Comparison of ENCODE assay signal across 8 cellular contexts in genomic region chr3:65170357-65171090, GRCh38.
A peak's percentile ranks its signal among the peaks of the same experiment; 100 is the strongest.
DNase-seq lines count a peak whose midpoint lies in the region; ATAC-seq and TF ChIP-seq lines count a peak whose summit lies in the region.

No MANE protein-coding gene starts in this region.

- H3K27me3 ChIP-seq in Loucy (ENCODE audit: insufficient read depth, low read length, poor library complexity, severe bottlenecking) (no peaks in the 10 kb centered on the region), duodenal mucosa (ENCODE audit: control insufficient read depth in 1 of 2, insufficient read depth in 2 of 2, low read length in 2 of 2) (no peaks in the 10 kb centered on the region), aorta (ENCODE audit: control insufficient read depth in 1 of 2, insufficient read depth in 2 of 2, low read length in 1 of 2) (no peaks in the 10 kb centered on the region)

- H3K79me2 ChIP-seq in Loucy (ENCODE audit: insufficient read depth, low read length): no peaks in the 10 kb centered on the region

- DNase-seq in A172 (ENCODE audit: low spot score) (peak; percentile 26), lung microvascular endothelial cell (ENCODE audit: low read depth in 2 of 2) (peak; percentile 83 to 93), aorta (peak; percentile 94 to 97), HT-29 (ENCODE audit: low spot score) (no peak), NCI-H1105 (lab: John Stamatoyannopoulos, UW) (no peak)
- no peak for DNase-seq in activated CD8-positive, alpha-beta memory T cell treated with anti-CD3 and anti-CD28 coated beads, Interleukin-2, amount 10 ng/mL, durations not matched to agents 7 days and 5 days

- H3K36me3 ChIP-seq in Loucy (ENCODE audit: insufficient read depth, low read length) (no peaks in the 10 kb centered on the region), duodenal mucosa (ENCODE audit: control insufficient read depth in 1 of 2, insufficient read depth in 2 of 2, low read length in 2 of 2) (no peaks in the 10 kb centered on the region), aorta (ENCODE audit: control insufficient read depth in 1 of 2, insufficient read depth in 2 of 2, low read length in 1 of 2) (no peaks in the 10 kb centered on the region)

- no peak overlapping the region for H3K27ac Mint-ChIP-seq in activated CD8-positive, alpha-beta memory T cell treated with anti-CD3 and anti-CD28 coated beads, Interleukin-2, amount 10 ng/mL, durations not matched to agents 7 days and 5 days

- H3K9me3 ChIP-seq in Loucy (ENCODE audit: insufficient read depth, low read depth, low read length) (no peaks in the 10 kb centered on the region), duodenal mucosa (ENCODE audit: control insufficient read depth in 1 of 2, low read length in 2 of 2) (no peaks in the 10 kb centered on the region), aorta (ENCODE audit: control insufficient read depth, low read length) (no peaks in the 10 kb centered on the region)

- H3K27ac ChIP-seq in duodenal mucosa (ENCODE audit: low read depth, low read length): peak overlapping the region; percentile 5
- H3K27ac ChIP-seq in aorta (ENCODE audit: low read depth in 1 of 2, low read length in 2 of 2): peak overlapping the region in 1 of 2 donors; percentile 67

- no peak overlapping the region for H3K4me3 ChIP-seq in Loucy (ENCODE audit: low read length, poor library complexity, severe bottlenecking)
- no peak overlapping the region for H3K4me3 ChIP-seq in duodenal mucosa (ENCODE audit: low read depth in 1 of 2, low read length in 2 of 2)
- H3K4me3 ChIP-seq in aorta (ENCODE audit: low read length in 2 of 2): no peak overlapping the region

- H3K4me2 ChIP-seq in Loucy (ENCODE audit: low read depth, low read length, poor library complexity, severe bottlenecking): no peak overlapping the region

- H3K4me1 ChIP-seq in Loucy (ENCODE audit: insufficient read depth, low read length, poor library complexity, severe bottlenecking) (no peaks in the 10 kb centered on the region), duodenal mucosa (ENCODE audit: control insufficient read depth in 1 of 2, insufficient read depth in 2 of 2, low read length in 2 of 2) (no peaks in the 10 kb centered on the region), aorta (ENCODE audit: control insufficient read depth in 1 of 2, insufficient read depth in 2 of 2, low read length in 2 of 2) (no peaks in the 10 kb centered on the region)

- TF ChIP-seq CTCF in Loucy (conservative IDR thresholded peaks at IDR 0.05; ENCODE audit: low read length): peak; percentile 56

- intact Hi-C loops in aorta (cut with DNase I): loop anchor here in 1 of 2 donors (5.0 kb wide), 1 partner anchor 483 kb away; the partner anchor contains the start of gene ADAMTS9

- peaks cover 7% of the 10 kb centered on the region for H3K9me3 Mint-ChIP-seq in activated CD8-positive, alpha-beta memory T cell treated with anti-CD3 and anti-CD28 coated beads, Interleukin-2, amount 10 ng/mL, durations not matched to agents 7 days and 5 days (ENCODE audit: low read depth)

- H2AFZ ChIP-seq in Loucy (ENCODE audit: low read length): no peak overlapping the region

- 3 to 5% methylated on average over 12 of the region's 12 CpGs for WGBS in aorta, 2 donors

- H3F3A ChIP-seq in Loucy (ENCODE audit: low read depth): no peaks in the 10 kb centered on the region

- no peaks in the 10 kb centered on the region for H3K27me3 Mint-ChIP-seq in activated CD8-positive, alpha-beta memory T cell treated with anti-CD3 and anti-CD28 coated beads, Interleukin-2, amount 10 ng/mL, durations not matched to agents 7 days and 5 days

- CTCF ChIA-PET in activated CD8-positive, alpha-beta memory T cell treated with anti-CD3 and anti-CD28 coated beads, Interleukin-2, amount 10 ng/mL, durations not matched to agents 7 days and 5 days (lab: Charles Lee): no interaction called here

- no peaks in the 10 kb centered on the region for H4K20me1 ChIP-seq in Loucy (ENCODE audit: insufficient read depth, low read length, poor library complexity, severe bottlenecking)

- no peaks in the 10 kb centered on the region for H3K4me1 Mint-ChIP-seq in activated CD8-positive, alpha-beta memory T cell treated with anti-CD3 and anti-CD28 coated beads, Interleukin-2, amount 10 ng/mL, durations not matched to agents 7 days and 5 days

- H3K36me3 Mint-ChIP-seq in activated CD8-positive, alpha-beta memory T cell treated with anti-CD3 and anti-CD28 coated beads, Interleukin-2, amount 10 ng/mL, durations not matched to agents 7 days and 5 days: no peaks in the 10 kb centered on the region

- H3K4me3 Mint-ChIP-seq in activated CD8-positive, alpha-beta memory T cell treated with anti-CD3 and anti-CD28 coated beads, Interleukin-2, amount 10 ng/mL, durations not matched to agents 7 days and 5 days: no peak overlapping the region

- H3K9ac ChIP-seq in Loucy (ENCODE audit: low read depth, low read length, poor library complexity, severe bottlenecking) (no peak overlapping the region), duodenal mucosa (ENCODE audit: low read depth in 1 of 2, low read length in 2 of 2) (no peak overlapping the region)

- peak; percentile 91 for ATAC-seq in aorta (ENCODE audit: low FRiP score)
- ATAC-seq in activated CD8-positive, alpha-beta memory T cell treated with anti-CD3 and anti-CD28 coated beads, Interleukin-2, amount 10 ng/mL, durations not matched to agents 7 days and 5 days: no peak

- no peaks in the 10 kb centered on the region for H3K9me2 ChIP-seq in Loucy (replicated peaks; ENCODE audit: low read depth, low read length)

Comparison
In these comparisons a context has a peak if more than half of its experiments do, and no peak if none do; other contexts are left out.
1. DNase-seq: peak in A172 (single experiment), lung microvascular endothelial cell (2 of 2) and aorta (2 of 2); none in HT-29 (single experiment), NCI-H1105 (single experiment) and activated CD8-positive, alpha-beta memory T cell treated with anti-CD3 and anti-CD28 coated beads, Interleukin-2, amount 10 ng/mL, durations not matched to agents 7 days and 5 days (single experiment).